In the genomic region with DNA sequence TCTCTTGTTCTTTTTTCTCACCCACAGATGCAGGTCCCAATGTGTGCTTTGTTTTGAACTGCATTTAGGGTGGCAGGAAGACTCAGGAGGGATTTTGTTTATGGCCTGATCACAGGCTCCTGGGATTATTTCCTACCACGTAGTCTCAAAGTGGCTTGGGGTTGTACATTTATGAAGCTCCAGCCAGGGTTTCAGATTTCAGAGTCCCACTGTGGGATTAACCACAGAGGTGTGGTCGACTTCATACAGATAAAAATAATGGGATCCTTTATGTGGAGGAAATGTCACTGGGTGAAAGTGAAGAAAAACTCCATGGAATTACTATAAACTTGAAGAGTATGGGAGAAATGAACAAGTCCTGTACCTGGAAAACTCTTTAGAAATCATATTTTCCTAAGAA, we compare ENCODE assay signal across 15 cellular contexts. TPM values are rescaled to one million over a fixed set of nuclear protein-coding genes. Genes with fewer than 3 reads are reported as not detected.
DNase-seq lines count a peak whose midpoint lies in the region; ATAC-seq and TF ChIP-seq lines count a peak whose summit lies in the region.
"Had no signal": no experiment of that assay in that cellular context is flagged by ENCODE, and none has a peak within 500 bp of the region (broad histone marks: within the 10 kb centered on the region; RNA-seq: fewer than 3 reads in every experiment).

No MANE protein-coding gene starts in this region.

- H3K4me1 ChIP-seq in mammary epithelial cell (ENCODE audit: insufficient read depth, low read length): peaks cover 4% of the 10 kb centered on the region
- no peaks in the 10 kb centered on the region; the same call in none of the 2 replicates for H3K4me1 ChIP-seq in HAP-1
- H3K4me1 ChIP-seq: Peyer's patch had no signal

- H4K20me1 ChIP-seq in mammary epithelial cell (ENCODE audit: insufficient read depth, low read length) (no peaks in the 10 kb centered on the region), SU-DHL-6 (ENCODE audit: low read depth, low read length) (no peaks in the 10 kb centered on the region)

- H3K79me2 ChIP-seq in mammary epithelial cell (ENCODE audit: insufficient read depth, low read length): no peaks in the 10 kb centered on the region
- no peaks in the 10 kb centered on the region for H3K79me2 ChIP-seq in SU-DHL-6 (ENCODE audit: insufficient read depth, low read length)

- CTCF ChIA-PET in mammary epithelial cell (lab: Charles Lee; ENCODE audit: low non-redundant PET): no interaction called here
- CTCF ChIA-PET in MCF 10A (lab: Yijun Ruan, JAX): interaction anchor here (0.5 to 14.1 kb wide), 11 partner anchors 8 to 533 kb away, joined by 3 to 229 read pairs (median 5); no protein-coding TSS in a partner anchor

- no peak overlapping the region for H3K4me2 ChIP-seq in mammary epithelial cell (ENCODE audit: insufficient read depth, low read depth, low read length)
- H3K4me2 ChIP-seq in SU-DHL-6 (ENCODE audit: low read depth, low read length, poor library complexity, severe bottlenecking): no peak overlapping the region

- H3K27me3 Mint-ChIP-seq in MCF 10A (ENCODE audit: insufficient read depth, unreplicated experiment): peaks cover 40% of the 10 kb centered on the region

- BruUV-seq in mammary epithelial cell (replicated peaks; lab: Mats Ljungman, UMichigan): no TSS peak
- no TSS peak for BruUV-seq in MCF 10A (replicated peaks; lab: Mats Ljungman, UMichigan)

- dilution Hi-C loops in mammary epithelial cell (cut with HindIII; ENCODE audit: low sequenced_read_pairs): no loop called here

- H3F3A ChIP-seq in SU-DHL-6 (ENCODE audit: insufficient read depth): no peaks in the 10 kb centered on the region

- H3K9me2 ChIP-seq in SU-DHL-6 (replicated peaks; ENCODE audit: insufficient read depth, low read length): no peaks in the 10 kb centered on the region

- H3K9me3 ChIP-seq in mammary epithelial cell (replicated peaks; ENCODE audit: insufficient read depth, low read length) (no peaks in the 10 kb centered on the region), SU-DHL-6 (ENCODE audit: insufficient read depth, low read length) (no peaks in the 10 kb centered on the region), HAP-1 (no peaks in the 10 kb centered on the region)
- H3K9me3 ChIP-seq: MG63, Peyer's patch had no signal

- POLR2A ChIA-PET in MCF 10A (lab: Yijun Ruan, JAX): interaction anchor here (0.7 to 0.9 kb wide), 2 partner anchors 78 to 149 kb away, joined by 3 read pairs; no protein-coding TSS in a partner anchor

- no peak overlapping the region for H3K9ac ChIP-seq in mammary epithelial cell (ENCODE audit: insufficient read depth, low read length)
- H3K9ac ChIP-seq in SU-DHL-6 (ENCODE audit: low read length): no peak overlapping the region

- no peak overlapping the region for H3K27ac Mint-ChIP-seq in MCF 10A (ENCODE audit: low read depth, unreplicated experiment)

- intact Hi-C loops in mammary epithelial cell (cut with micrococcal nuclease): loop anchor here (10.0 kb wide), 1 partner anchor 52 kb away; no protein-coding TSS in a partner anchor
- intact Hi-C loops in MCF 10A (cut with micrococcal nuclease): loop anchor here (1.0 kb wide), 1 partner anchor 356 kb away; no protein-coding TSS in a partner anchor

- no peaks in the 10 kb centered on the region for H3K9me3 Mint-ChIP-seq in MCF 10A (ENCODE audit: unreplicated experiment)
- H3K9me3 Mint-ChIP-seq: CD14-positive monocyte had no signal

- H3K27ac ChIP-seq in mammary epithelial cell (ENCODE audit: insufficient read depth, low read depth, low read length) (no peak overlapping the region), SU-DHL-6 (ENCODE audit: low read depth, low read length) (no peak overlapping the region)
- H3K27ac ChIP-seq: Peyer's patch had no signal

- H3K27me3 ChIP-seq in mammary epithelial cell (ENCODE audit: insufficient read depth, low read length) (no peaks in the 10 kb centered on the region), SU-DHL-6 (ENCODE audit: low read length) (no peaks in the 10 kb centered on the region), HAP-1 (ENCODE audit: low read depth) (peaks cover 8% of the 10 kb centered on the region)
- H3K27me3 ChIP-seq: Peyer's patch had no signal

- H3K36me3 Mint-ChIP-seq in MCF 10A (ENCODE audit: insufficient read depth, unreplicated experiment): no peaks in the 10 kb centered on the region
- H3K36me3 Mint-ChIP-seq: CD14-positive monocyte had no signal

- DNase-seq in mammary epithelial cell: no peak
- DNase-seq in MCF 10A (ENCODE audit: unreplicated experiment): no peak
- peak; percentile 16 for DNase-seq in islet precursor cell
- DNase-seq in HAP-1 (ENCODE audit: low spot score in 2 of 2): no peak
- DNase-seq in NCI-H1417 treated with DMSO at 0.1 percent for 48 hours (lab: John Stamatoyannopoulos, UW): no peak
- DNase-seq: NCI-H1048, NCI-H187 treated with DMSO at 0.1 percent for 48 hours, NCI-H2107 had no signal

- H3K36me3 ChIP-seq in mammary epithelial cell (ENCODE audit: insufficient read depth, low read length) (no peaks in the 10 kb centered on the region), SU-DHL-6 (ENCODE audit: low read length) (no peaks in the 10 kb centered on the region), HAP-1 (replicated peaks) (no peaks in the 10 kb centered on the region)
- H3K36me3 ChIP-seq: MG63, Peyer's patch had no signal

- no peak for TF ChIP-seq CTCF in mammary epithelial cell (conservative IDR thresholded peaks at IDR 0.05 in 1 of 2, IDR thresholded peaks at IDR 0.05 in 1 of 2; ENCODE audit: extremely low read depth in 1 of 2, insufficient read depth in 1 of 2, low read depth in 1 of 2, low read length in 2 of 2)
- no peak for TF ChIP-seq CTCF in MCF 10A (IDR thresholded peaks at IDR 0.05; ENCODE audit: unreplicated experiment)
- no peak for TF ChIP-seq CTCF in SU-DHL-6 (IDR thresholded peaks at IDR 0.05; ENCODE audit: insufficient read depth, low read length, poor library complexity, severe bottlenecking)

- no peak overlapping the region for H3K4me3 Mint-ChIP-seq in MCF 10A (ENCODE audit: unreplicated experiment)
- H3K4me3 Mint-ChIP-seq: CD14-positive monocyte had no signal

- H3K4me3 ChIP-seq in mammary epithelial cell (replicated peaks in 1 of 3; ENCODE audit: insufficient read depth in 1 of 3, low read depth in 2 of 3, low read length in 3 of 3): no peak overlapping the region
- H3K4me3 ChIP-seq in SU-DHL-6 (ENCODE audit: insufficient read depth, low read length, poor library complexity, severe bottlenecking): no peak overlapping the region
- no peak overlapping the region for H3K4me3 ChIP-seq in HAP-1
- H3K4me3 ChIP-seq: MG63, Peyer's patch had no signal

- ATAC-seq in GM21381 (IDR thresholded peaks at IDR 0.05; ENCODE audit: unreplicated experiment): no peak

- WGBS in mammary epithelial cell (ENCODE audit: low coverage, missing lambda C conversion rate): 48% methylated on average over 2 of the region's 2 CpGs

- H2AFZ ChIP-seq in mammary epithelial cell (ENCODE audit: low read depth, low read length) (peak overlapping the region; percentile 9), SU-DHL-6 (ENCODE audit: low read depth, low read length, severe bottlenecking) (peak overlapping the region; percentile 39)

- in situ Hi-C loops in mammary epithelial cell (cut with MboI; ENCODE audit: low sequenced_read_pairs in 2 of 2): no loop called here
- in situ Hi-C loops in HAP-1 (cut with MboI; ENCODE audit: low sequenced_read_pairs): no loop called here

- peaks cover 7% of the 10 kb centered on the region for H3K4me1 Mint-ChIP-seq in MCF 10A (ENCODE audit: insufficient read depth, unreplicated experiment)

RNA-seq across cellular contexts. Expression of a gene that starts 14.2 kb away (rescaled TPM):
- total RNA-seq in mammary epithelial cell (not detected), MCF 10A (2022) (not detected in 2 replicates)
- polyA plus RNA-seq in mammary epithelial cell: not detected
- not detected for polyA minus RNA-seq in mammary epithelial cell
- total RNA-seq: A172, OCI-LY7 had no signal
- polyA plus RNA-seq: CD14-positive monocyte had no signal

RNA-seq across cellular contexts. Expression of a gene that starts 32.0 kb away (rescaled TPM):
- total RNA-seq in mammary epithelial cell (not detected), MCF 10A (2022) (not detected in 2 replicates)
- not detected for polyA plus RNA-seq in mammary epithelial cell
- not detected for polyA minus RNA-seq in mammary epithelial cell
- total RNA-seq: A172, OCI-LY7, Peyer's patch had no signal
- polyA plus RNA-seq: CD14-positive monocyte had no signal

RNA-seq across cellular contexts. Expression of a gene that starts 45.5 kb away (rescaled TPM):
- total RNA-seq in mammary epithelial cell: not detected
- polyA plus RNA-seq in mammary epithelial cell: not detected
- not detected for polyA minus RNA-seq in mammary epithelial cell
- total RNA-seq in MCF 10A (2022): not detected in 2 replicates
- total RNA-seq: A172, OCI-LY7, Peyer's patch had no signal
- polyA plus RNA-seq: CD14-positive monocyte had no signal

RNA-seq across cellular contexts. Expression of a gene that starts 53.3 kb away (rescaled TPM):
- total RNA-seq in mammary epithelial cell (under 1 TPM in 1 of 2 donors, not detected in 1; under 0.01 TPM), MCF 10A (2022) (not detected in 2 replicates)
- 0.08 TPM for polyA plus RNA-seq in mammary epithelial cell
- polyA minus RNA-seq in mammary epithelial cell: not detected
